ENCODE assay signal across 16 cellular contexts in the genomic region with DNA sequence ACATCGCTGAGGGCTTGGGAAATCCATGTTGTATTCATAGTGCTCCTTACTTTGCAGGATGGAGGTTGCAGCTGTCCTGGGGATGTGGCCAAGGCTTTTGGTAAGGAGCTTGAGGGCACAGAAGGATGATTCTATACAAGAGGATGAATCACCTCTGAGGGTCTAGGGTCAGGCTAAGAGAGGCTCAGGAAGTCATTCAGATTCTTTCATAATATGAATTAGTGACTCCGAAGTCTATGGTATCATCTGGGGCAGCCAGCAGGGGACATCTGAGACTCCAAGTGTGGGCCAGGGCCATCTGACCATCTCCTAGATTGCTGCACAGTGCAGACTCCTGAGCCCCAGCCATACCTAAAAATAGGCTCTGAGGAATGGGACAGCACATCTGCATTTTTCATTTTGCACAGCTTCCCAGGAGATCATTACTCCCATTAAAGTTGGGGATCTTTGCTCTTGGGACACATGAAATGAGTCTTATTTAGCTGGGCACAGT. TPM values are rescaled to one million over a fixed set of nuclear protein-coding genes. Genes with fewer than 3 reads are reported as not detected.
A peak's percentile ranks its signal among the peaks of the same experiment; 100 is the strongest.
DNase-seq lines count a peak whose midpoint lies in the region; ATAC-seq and TF ChIP-seq lines count a peak whose summit lies in the region.
"Had no signal": no experiment of that assay in that cellular context is flagged by ENCODE, and none has a peak within 500 bp of the region (broad histone marks: within the 10 kb centered on the region; RNA-seq: fewer than 3 reads in every experiment).

No MANE protein-coding gene starts in this region.

- CTCF ChIA-PET in naive thymus-derived CD4-positive, alpha-beta T cell (lab: Charles Lee) = interaction anchor here (1.5 kb wide), 1 partner anchor 62 kb away, joined by 4 read pairs; a partner anchor contains a TSS

- no peak for ATAC-seq in naive thymus-derived CD4-positive, alpha-beta T cell
- ATAC-seq in HG02840 (IDR thresholded peaks at IDR 0.05; ENCODE audit: low FRiP score, unreplicated experiment) = no peak
- ATAC-seq in HG02884 (IDR thresholded peaks at IDR 0.05; ENCODE audit: unreplicated experiment) = no peak
- ATAC-seq: heart left ventricle, sciatic nerve had no signal

- no peaks in the 10 kb centered on the region for H3K9me3 ChIP-seq in left ventricle myocardium inferior (replicated peaks)
- no peaks in the 10 kb centered on the region for H3K9me3 ChIP-seq in naive thymus-derived CD4-positive, alpha-beta T cell (ENCODE audit: control insufficient read depth in 2 of 3, low read length in 3 of 3)
- no peaks in the 10 kb centered on the region for H3K9me3 ChIP-seq in subcutaneous abdominal adipose tissue (ENCODE audit: control insufficient read depth in 5 of 5, low read length in 5 of 5)
- H3K9me3 ChIP-seq: esophagus squamous epithelium, heart left ventricle, thoracic aorta had no signal

- no peaks in the 10 kb centered on the region for H3K27me3 Mint-ChIP-seq in activated naive CD8-positive, alpha-beta T cell treated with anti-CD3 and anti-CD28 coated beads for 36 hours
- no peaks in the 10 kb centered on the region for H3K27me3 Mint-ChIP-seq in naive thymus-derived CD4-positive, alpha-beta T cell
- H3K27me3 Mint-ChIP-seq: memory B cell had no signal

- no peaks in the 10 kb centered on the region for H3K27me3 ChIP-seq in left ventricle myocardium inferior (ENCODE audit: low read depth)
- no peaks in the 10 kb centered on the region for H3K27me3 ChIP-seq in naive thymus-derived CD4-positive, alpha-beta T cell (ENCODE audit: control insufficient read depth in 2 of 2, insufficient read depth in 2 of 2, low read length in 2 of 2)
- no peaks in the 10 kb centered on the region for H3K27me3 ChIP-seq in subcutaneous abdominal adipose tissue (ENCODE audit: control insufficient read depth in 5 of 5, insufficient read depth in 4 of 5, low read length in 5 of 5)
- H3K27me3 ChIP-seq: esophagus squamous epithelium, heart left ventricle had no signal

- intact Hi-C loops in cardiac septum (cut with DNase I) (no loop called here), left ventricle myocardium inferior (cut with micrococcal nuclease) (no loop called here)
- intact Hi-C loops in naive thymus-derived CD4-positive, alpha-beta T cell (cut with micrococcal nuclease) = no loop called here

- no peak overlapping the region for H3K9ac ChIP-seq in subcutaneous abdominal adipose tissue (ENCODE audit: low read length in 5 of 5)

- H3K27ac ChIP-seq in left ventricle myocardium inferior (replicated peaks) (no peak overlapping the region), subcutaneous abdominal adipose tissue (ENCODE audit: low read depth, low read length) (peak overlapping the region; percentile 27)
- H3K27ac ChIP-seq in naive thymus-derived CD4-positive, alpha-beta T cell (ENCODE audit: low read depth, low read length) = no peak overlapping the region
- H3K27ac ChIP-seq: thoracic aorta had no signal

- H3K4me1 Mint-ChIP-seq in activated naive CD8-positive, alpha-beta T cell treated with anti-CD3 and anti-CD28 coated beads for 36 hours = peaks cover 58% of the 10 kb centered on the region
- peaks cover 60 to 96% (median 82%) of the 10 kb centered on the region in 7 donors for H3K4me1 Mint-ChIP-seq in naive thymus-derived CD4-positive, alpha-beta T cell

- TF ChIP-seq CTCF in left ventricle myocardium inferior (IDR thresholded peaks at IDR 0.05; ENCODE audit: borderline replicate concordance) = no peak

- peaks cover 80% of the 10 kb centered on the region for H3K4me1 ChIP-seq in left ventricle myocardium inferior
- peaks cover 27 to 49% of the 10 kb centered on the region in 2 donors for H3K4me1 ChIP-seq in naive thymus-derived CD4-positive, alpha-beta T cell (ENCODE audit: control insufficient read depth in 2 of 2, insufficient read depth in 2 of 2, low read length in 2 of 2)
- H3K4me1 ChIP-seq in subcutaneous abdominal adipose tissue (ENCODE audit: control insufficient read depth in 5 of 5, insufficient read depth in 5 of 5, low read length in 5 of 5) = peaks cover 5 to 57% (median 45%) of the 10 kb centered on the region in 5 donors

- POLR2A ChIA-PET in naive thymus-derived CD4-positive, alpha-beta T cell (lab: Charles Lee) = interaction anchor here (0.6 to 7.2 kb wide), 6 partner anchors 10 to 193 kb away, joined by 3 to 117 read pairs (median 4); a partner anchor contains a TSS

- H3K4me3 ChIP-seq in left ventricle myocardium inferior (no peak overlapping the region), subcutaneous abdominal adipose tissue (ENCODE audit: low read depth in 1 of 5, low read length in 5 of 5) (no peak overlapping the region)
- no peak overlapping the region for H3K4me3 ChIP-seq in naive thymus-derived CD4-positive, alpha-beta T cell (ENCODE audit: low read length)
- H3K4me3 ChIP-seq: esophagus squamous epithelium, heart left ventricle, thoracic aorta had no signal

- DNase-seq in cardiac septum (ENCODE audit: low spot score) (peak; percentile 24), left ventricle myocardium inferior (no peak), activated gamma-delta T cell (lab: John Stamatoyannopoulos, UW) (no peak)
- DNase-seq in activated naive CD8-positive, alpha-beta T cell treated with anti-CD3 and anti-CD28 coated beads for 36 hours = no peak
- DNase-seq in naive thymus-derived CD4-positive, alpha-beta T cell = no peak
- DNase-seq: esophagus squamous epithelium; heart left ventricle; NCI-H1694; NCI-H345; stimulated activated CD4-positive, alpha-beta T cell treated with anti-CD3 and anti-CD28 coated beads, Interleukin-4, amount 100 ng/mL, for 1 hour had no signal

- H3K9me3 Mint-ChIP-seq in activated naive CD8-positive, alpha-beta T cell treated with anti-CD3 and anti-CD28 coated beads for 36 hours = no peaks in the 10 kb centered on the region
- no peaks in the 10 kb centered on the region for H3K9me3 Mint-ChIP-seq in naive thymus-derived CD4-positive, alpha-beta T cell
- H3K9me3 Mint-ChIP-seq: memory B cell had no signal

- H3K36me3 Mint-ChIP-seq in activated naive CD8-positive, alpha-beta T cell treated with anti-CD3 and anti-CD28 coated beads for 36 hours = peaks cover 41% of the 10 kb centered on the region
- peaks cover 11 to 46% (median 37%) of the 10 kb centered on the region in 5 donors for H3K36me3 Mint-ChIP-seq in naive thymus-derived CD4-positive, alpha-beta T cell

- H3K4me3 Mint-ChIP-seq in activated naive CD8-positive, alpha-beta T cell treated with anti-CD3 and anti-CD28 coated beads for 36 hours = no peak overlapping the region
- H3K4me3 Mint-ChIP-seq in naive thymus-derived CD4-positive, alpha-beta T cell = peak overlapping the region in 3 of 10 donors; percentile 31 to 90 (median 59)
- H3K4me3 Mint-ChIP-seq: memory B cell had no signal

- peak overlapping the region; percentile 76 for H3K27ac Mint-ChIP-seq in activated naive CD8-positive, alpha-beta T cell treated with anti-CD3 and anti-CD28 coated beads for 36 hours
- H3K27ac Mint-ChIP-seq in naive thymus-derived CD4-positive, alpha-beta T cell = peak overlapping the region in 8 of 9 donors; percentile 6 to 79 (median 56)

- peaks cover 66% of the 10 kb centered on the region for H3K36me3 ChIP-seq in left ventricle myocardium inferior
- peaks cover 20 to 61% (median 26%) of the 10 kb centered on the region in 3 experiments for H3K36me3 ChIP-seq in naive thymus-derived CD4-positive, alpha-beta T cell (ENCODE audit: control insufficient read depth in 2 of 3, insufficient read depth in 3 of 3, low read length in 3 of 3)
- peaks cover 25 to 70% (median 60%) of the 10 kb centered on the region in 5 donors for H3K36me3 ChIP-seq in subcutaneous abdominal adipose tissue (ENCODE audit: control insufficient read depth in 5 of 5, insufficient read depth in 5 of 5, low read length in 5 of 5)

RNA-seq across cellular contexts. Expression of a gene that starts 4.8 kb away (rescaled TPM):
- total RNA-seq in cardiac septum (33.2 TPM), left ventricle myocardium inferior (29.7 TPM)
- total RNA-seq in activated naive CD8-positive, alpha-beta T cell treated with anti-CD3 and anti-CD28 coated beads for 36 hours = 10 to 100 TPM; 44.5 to 48.4 TPM
- total RNA-seq in naive thymus-derived CD4-positive, alpha-beta T cell = 10 to 100 TPM; 38.2 to 91.6 (median 69.5) TPM
- polyA plus RNA-seq in naive thymus-derived CD4-positive, alpha-beta T cell = 100 to 1,000 TPM in 1 of 2 donors, 10 to 100 TPM in 1; 99.9 to 107 TPM

RNA-seq across cellular contexts. Expression of a gene that starts 4.9 kb away (rescaled TPM):
- total RNA-seq in cardiac septum (42.3 TPM), left ventricle myocardium inferior (30.6 TPM)
- 10 to 100 TPM; 68.2 to 71.1 TPM for total RNA-seq in activated naive CD8-positive, alpha-beta T cell treated with anti-CD3 and anti-CD28 coated beads for 36 hours
- 100 to 1,000 TPM; 133 to 150 (median 139) TPM for total RNA-seq in naive thymus-derived CD4-positive, alpha-beta T cell
- polyA plus RNA-seq in naive thymus-derived CD4-positive, alpha-beta T cell = 100 to 1,000 TPM; 143 to 186 TPM

RNA-seq across cellular contexts. Expression of a gene that starts 5.3 kb away (rescaled TPM):
- 167 TPM for total RNA-seq in cardiac septum
- total RNA-seq in left ventricle myocardium inferior = 214 TPM
- total RNA-seq in activated naive CD8-positive, alpha-beta T cell treated with anti-CD3 and anti-CD28 coated beads for 36 hours = 100 to 1,000 TPM; 194 to 201 TPM
- total RNA-seq in naive thymus-derived CD4-positive, alpha-beta T cell = 100 to 1,000 TPM in 3 of 5 experiments, 10 to 100 TPM in 2; 73.5 to 175 (median 106) TPM
- polyA plus RNA-seq in naive thymus-derived CD4-positive, alpha-beta T cell = 100 to 1,000 TPM; 254 to 340 TPM

RNA-seq across cellular contexts. Expression of a gene that starts 21.6 kb away (rescaled TPM):
- total RNA-seq in cardiac septum (16.7 TPM), left ventricle myocardium inferior (16.6 TPM)
- total RNA-seq in activated naive CD8-positive, alpha-beta T cell treated with anti-CD3 and anti-CD28 coated beads for 36 hours = 10 to 100 TPM; 19.4 to 20.9 TPM
- 10 to 100 TPM in 3 of 5 experiments, 1 to 10 TPM in 2; 5.5 to 18.5 (median 14.2) TPM for total RNA-seq in naive thymus-derived CD4-positive, alpha-beta T cell
- 10 to 100 TPM; 33.1 to 36.4 TPM for polyA plus RNA-seq in naive thymus-derived CD4-positive, alpha-beta T cell

RNA-seq across cellular contexts. Expression of a gene that starts 24.2 kb away (rescaled TPM):
- total RNA-seq in cardiac septum (30.0 TPM), left ventricle myocardium inferior (33.1 TPM)
- 10 to 100 TPM; 54.4 to 58.9 TPM for total RNA-seq in activated naive CD8-positive, alpha-beta T cell treated with anti-CD3 and anti-CD28 coated beads for 36 hours
- 100 to 1,000 TPM in 1 of 5 experiments, 10 to 100 TPM in 4; 79.1 to 101 (median 85.7) TPM for total RNA-seq in naive thymus-derived CD4-positive, alpha-beta T cell
- polyA plus RNA-seq in naive thymus-derived CD4-positive, alpha-beta T cell = 100 to 1,000 TPM; 121 to 140 TPM
